Comparison of ENCODE assay signal across 12 cellular contexts in the genomic region with DNA sequence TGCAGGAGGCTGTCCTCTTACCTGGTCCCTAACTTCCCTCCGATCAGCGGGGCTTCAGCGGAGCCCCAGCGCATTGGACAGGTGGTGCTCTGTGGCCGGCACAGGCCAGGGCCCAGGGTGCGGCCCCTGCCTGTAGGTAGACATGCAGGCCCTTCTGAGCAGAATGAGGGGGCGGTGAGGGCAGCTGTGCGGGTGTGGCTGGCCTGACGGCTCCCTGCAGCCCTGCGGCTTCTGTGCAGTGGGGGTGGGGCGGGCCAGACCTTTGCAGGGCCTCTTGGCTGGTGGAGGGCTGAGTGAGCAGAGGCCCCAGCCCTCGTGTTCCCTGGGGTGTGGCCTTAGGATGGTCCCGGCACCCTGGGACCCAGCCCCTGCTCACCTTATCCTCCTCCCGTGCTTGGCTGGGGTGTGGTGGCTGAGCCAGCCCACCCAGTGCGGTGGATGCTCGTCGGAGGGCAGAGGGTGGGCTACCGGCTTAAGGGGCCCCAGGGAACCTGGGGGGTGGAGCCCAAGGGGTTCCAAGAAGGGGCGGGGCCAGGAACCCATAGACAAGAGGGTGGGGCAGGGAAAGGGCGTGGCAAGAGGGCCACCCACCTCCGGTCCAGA. TPM values are rescaled to one million over a fixed set of nuclear protein-coding genes. Genes with fewer than 3 reads are reported as not detected.
DNase-seq lines count a peak whose midpoint lies in the region; ATAC-seq, FAIRE-seq and TF ChIP-seq lines count a peak whose summit lies in the region.
"Had no signal": no experiment of that assay in that cellular context is flagged by ENCODE, and none has a peak within 500 bp of the region (broad histone marks: within the 10 kb centered on the region; RNA-seq: fewer than 3 reads in every experiment).

No MANE protein-coding gene starts in this region.

- peaks cover 9% of the 10 kb centered on the region for H3K36me3 Mint-ChIP-seq in progenitor cell of endocrine pancreas (ENCODE audit: insufficient read depth)
- no peaks in the 10 kb centered on the region for H3K36me3 Mint-ChIP-seq in activated CD4-positive, alpha-beta memory T cell treated with anti-CD3 and anti-CD28 coated beads, Interleukin-2, amount 10 ng/mL, durations not matched to agents 7 days and 5 days (ENCODE audit: low read depth)
- H3K36me3 Mint-ChIP-seq: activated naive CD4-positive, alpha-beta T cell treated with anti-CD3 and anti-CD28 coated beads, Interleukin-2, amount 10 ng/mL, durations not matched to agents 7 days and 5 days had no signal

- H3K4me2 ChIP-seq in endothelial cell of umbilical vein (ENCODE audit: insufficient read depth, low read length), result no peak overlapping the region

- H3K27ac Mint-ChIP-seq in progenitor cell of endocrine pancreas, result peak overlapping the region; percentile 92
- H3K27ac Mint-ChIP-seq in activated CD4-positive, alpha-beta memory T cell treated with anti-CD3 and anti-CD28 coated beads, Interleukin-2, amount 10 ng/mL, durations not matched to agents 7 days and 5 days, result no peak overlapping the region
- H3K27ac Mint-ChIP-seq: activated naive CD4-positive, alpha-beta T cell treated with anti-CD3 and anti-CD28 coated beads, Interleukin-2, amount 10 ng/mL, durations not matched to agents 7 days and 5 days; stimulated activated naive B cell treated with anti-CD40 and anti-IgM and Interleukin-4, amounts not matched to agents 10 μg/mL and 1 μg/mL and 100 μg/mL, for 72 hours had no signal

- DNase-seq in NCI-H69 (lab: John Stamatoyannopoulos, UW), result peak; percentile 79
- DNase-seq in endothelial cell of umbilical vein (ENCODE audit: low read depth, low spot score), result no peak
- no peak for DNase-seq in progenitor cell of endocrine pancreas (ENCODE audit: low spot score, unreplicated experiment)
- no peak for DNase-seq in COR-L47 (lab: John Stamatoyannopoulos, UW)
- no peak for DNase-seq in activated CD4-positive, alpha-beta memory T cell treated with anti-CD3 and anti-CD28 coated beads, Interleukin-2, amount 10 ng/mL, durations not matched to agents 7 days and 5 days
- DNase-seq in NCI-H524 treated with DMSO at 0.1 percent for 48 hours (lab: John Stamatoyannopoulos, UW), result no peak
- DNase-seq: activated naive CD4-positive, alpha-beta T cell treated with anti-CD3 and anti-CD28 coated beads, Interleukin-2, amount 10 ng/mL, durations not matched to agents 7 days and 5 days; NCI-H1417; psoas muscle; stimulated activated naive B cell treated with anti-CD40 and anti-IgM and Interleukin-4, amounts not matched to agents 10 μg/mL and 1 μg/mL and 100 μg/mL, for 72 hours had no signal

- H3K79me2 ChIP-seq in endothelial cell of umbilical vein (ENCODE audit: control insufficient read depth, insufficient read depth, low read length), result peaks cover 84% of the 10 kb centered on the region

- peaks cover 29% of the 10 kb centered on the region for H3K4me1 ChIP-seq in endothelial cell of umbilical vein (ENCODE audit: control insufficient read depth, extremely low read depth, insufficient read depth, low read length)
- H3K4me1 ChIP-seq: psoas muscle had no signal

- intact Hi-C loops in endothelial cell of umbilical vein (cut with micrococcal nuclease), result no loop called here

- TF ChIP-seq CTCF in endothelial cell of umbilical vein (IDR thresholded peaks at IDR 0.05; ENCODE audit: extremely low read depth in 1 of 2, insufficient read depth in 1 of 2, low read depth in 1 of 2, low read length in 2 of 2) (no peak), progenitor cell of endocrine pancreas (IDR thresholded peaks at IDR 0.05; ENCODE audit: unreplicated experiment) (no peak)

- H3K9me3 Mint-ChIP-seq in progenitor cell of endocrine pancreas (ENCODE audit: low read depth), result no peaks in the 10 kb centered on the region
- H3K9me3 Mint-ChIP-seq in activated CD4-positive, alpha-beta memory T cell treated with anti-CD3 and anti-CD28 coated beads, Interleukin-2, amount 10 ng/mL, durations not matched to agents 7 days and 5 days, result no peaks in the 10 kb centered on the region
- H3K9me3 Mint-ChIP-seq: activated naive CD4-positive, alpha-beta T cell treated with anti-CD3 and anti-CD28 coated beads, Interleukin-2, amount 10 ng/mL, durations not matched to agents 7 days and 5 days; stimulated activated naive B cell treated with anti-CD40 and anti-IgM and Interleukin-4, amounts not matched to agents 10 μg/mL and 1 μg/mL and 100 μg/mL, for 72 hours had no signal

- H2AFZ ChIP-seq in endothelial cell of umbilical vein (ENCODE audit: low read depth, low read length), result no peak overlapping the region

- H3K9ac ChIP-seq in endothelial cell of umbilical vein (replicated peaks; ENCODE audit: extremely low read depth, insufficient read depth, low read length), result no peak overlapping the region

- H3K9me3 ChIP-seq in endothelial cell of umbilical vein (replicated peaks; ENCODE audit: control insufficient read depth, insufficient read depth, low read length), result no peaks in the 10 kb centered on the region
- H3K9me3 ChIP-seq: psoas muscle had no signal

- H3K27me3 ChIP-seq in endothelial cell of umbilical vein (ENCODE audit: control insufficient read depth in 2 of 2, insufficient read depth in 2 of 2, low read length in 2 of 2), result no peaks in the 10 kb centered on the region

- POLR2A ChIA-PET in endothelial cell of umbilical vein (lab: Charles Lee), result no interaction called here
- POLR2A ChIA-PET in activated CD4-positive, alpha-beta memory T cell treated with anti-CD3 and anti-CD28 coated beads, Interleukin-2, amount 10 ng/mL, durations not matched to agents 7 days and 5 days (lab: Charles Lee), result interaction anchor here (0.6 kb wide), 1 partner anchor 59 kb away, joined by 3 read pairs; no protein-coding TSS in a partner anchor

- dilution Hi-C loops in endothelial cell of umbilical vein (cut with MboI; ENCODE audit: extremely low pct_ligation_motif_present, low sequenced_read_pairs), result no loop called here

- H3K4me3 Mint-ChIP-seq in progenitor cell of endocrine pancreas (ENCODE audit: low read depth), result no peak overlapping the region
- H3K4me3 Mint-ChIP-seq in activated CD4-positive, alpha-beta memory T cell treated with anti-CD3 and anti-CD28 coated beads, Interleukin-2, amount 10 ng/mL, durations not matched to agents 7 days and 5 days, result no peak overlapping the region
- H3K4me3 Mint-ChIP-seq: activated naive CD4-positive, alpha-beta T cell treated with anti-CD3 and anti-CD28 coated beads, Interleukin-2, amount 10 ng/mL, durations not matched to agents 7 days and 5 days; stimulated activated naive B cell treated with anti-CD40 and anti-IgM and Interleukin-4, amounts not matched to agents 10 μg/mL and 1 μg/mL and 100 μg/mL, for 72 hours had no signal

- no peak for TF ChIP-seq POLR2A in endothelial cell of umbilical vein (IDR thresholded peaks at IDR 0.05; ENCODE audit: low read depth, low read length)

- CTCF ChIA-PET in endothelial cell of umbilical vein (lab: Charles Lee), result no interaction called here
- CTCF ChIA-PET in activated CD4-positive, alpha-beta memory T cell treated with anti-CD3 and anti-CD28 coated beads, Interleukin-2, amount 10 ng/mL, durations not matched to agents 7 days and 5 days (lab: Charles Lee), result no interaction called here

- no peak overlapping the region for H3K4me3 ChIP-seq in endothelial cell of umbilical vein (replicated peaks in 1 of 3; ENCODE audit: insufficient read depth in 1 of 3, low read depth in 1 of 3, low read length in 3 of 3)
- H3K4me3 ChIP-seq: psoas muscle had no signal

- H3K36me3 ChIP-seq in endothelial cell of umbilical vein (ENCODE audit: control insufficient read depth in 2 of 2, extremely low read depth in 1 of 2, insufficient read depth in 2 of 2, low read length in 2 of 2), result peaks cover 8 to 13% of the 10 kb centered on the region in 2 experiments

- peak; percentile 54 for FAIRE-seq in endothelial cell of umbilical vein (lab: Jason Lieb, UNC)

- ATAC-seq in GM18867 (IDR thresholded peaks at IDR 0.05; ENCODE audit: unreplicated experiment) (peak; percentile 30), GM21526 (IDR thresholded peaks at IDR 0.05; ENCODE audit: low FRiP score, unreplicated experiment) (no peak)
- ATAC-seq: psoas muscle; stimulated activated naive B cell treated with anti-CD40 and anti-IgM and Interleukin-4, amounts not matched to agents 10 μg/mL and 1 μg/mL and 100 μg/mL, for 72 hours had no signal

- no peaks in the 10 kb centered on the region for H3K9me1 ChIP-seq in endothelial cell of umbilical vein (replicated peaks; ENCODE audit: control insufficient read depth, extremely low read depth, insufficient read depth, low read length)

- H3K27ac ChIP-seq in endothelial cell of umbilical vein (ENCODE audit: insufficient read depth, low read depth, low read length), result no peak overlapping the region
- H3K27ac ChIP-seq: psoas muscle had no signal

- H3K4me1 Mint-ChIP-seq in progenitor cell of endocrine pancreas (ENCODE audit: low read depth), result peaks cover 24% of the 10 kb centered on the region
- peaks cover 27% of the 10 kb centered on the region for H3K4me1 Mint-ChIP-seq in activated CD4-positive, alpha-beta memory T cell treated with anti-CD3 and anti-CD28 coated beads, Interleukin-2, amount 10 ng/mL, durations not matched to agents 7 days and 5 days

- no TSS peak for BruUV-seq in endothelial cell of umbilical vein (replicated peaks; lab: Mats Ljungman, UMichigan)

- no peaks in the 10 kb centered on the region for H3K27me3 Mint-ChIP-seq in progenitor cell of endocrine pancreas
- H3K27me3 Mint-ChIP-seq in activated CD4-positive, alpha-beta memory T cell treated with anti-CD3 and anti-CD28 coated beads, Interleukin-2, amount 10 ng/mL, durations not matched to agents 7 days and 5 days, result peaks cover 20% of the 10 kb centered on the region

- H4K20me1 ChIP-seq in endothelial cell of umbilical vein (replicated peaks; ENCODE audit: control insufficient read depth, extremely low read depth, insufficient read depth, low read length), result no peaks in the 10 kb centered on the region

TF ChIP-seq in endothelial cell of umbilical vein, 7 proteins besides CTCF, POLR2A, EP300 and RAD21 (continues in another document):
- no peak for TF ChIP-seq FOS (IDR thresholded peaks at IDR 0.05; ENCODE audit: borderline replicate concordance, insufficient read depth, low read length)
- TF ChIP-seq EZH2 (IDR thresholded peaks at IDR 0.05; ENCODE audit: borderline replicate concordance, low read depth, low read length, severe bottlenecking), result no peak
- no peak for TF ChIP-seq GATA2 (IDR thresholded peaks at IDR 0.05; ENCODE audit: insufficient read depth, insufficient read length, low read depth, low read length)

RNA-seq across cellular contexts. Expression of a gene that starts 6.3 kb away (rescaled TPM):
- total RNA-seq in endothelial cell of umbilical vein, result 456 and 487 TPM in 2 replicates
- polyA plus RNA-seq in endothelial cell of umbilical vein, result 339 and 407 TPM in 2 replicates
- polyA plus RNA-seq in endothelial cell of umbilical vein (2011; cell fraction: cytosol; rRNA removed), result 155 and 249 TPM in 2 replicates
- 105 and 109 TPM in 2 replicates for polyA plus RNA-seq in endothelial cell of umbilical vein (2011; cell fraction: nucleus; rRNA removed)
- 157 and 195 TPM in 2 replicates for polyA plus RNA-seq in endothelial cell of umbilical vein (2012)
- polyA minus RNA-seq in endothelial cell of umbilical vein, result 156 and 210 TPM in 2 replicates
- 151 TPM for polyA minus RNA-seq in endothelial cell of umbilical vein (2011; cell fraction: cytosol; rRNA and poly(A)+ RNA removed)
- 48.7 and 105 TPM in 2 replicates for polyA minus RNA-seq in endothelial cell of umbilical vein (2011; cell fraction: nucleus; rRNA and poly(A)+ RNA removed)
- total RNA-seq in progenitor cell of endocrine pancreas, result 212 and 216 TPM in 2 replicates
- total RNA-seq in activated CD4-positive, alpha-beta memory T cell treated with anti-CD3 and anti-CD28 coated beads, Interleukin-2, amount 10 ng/mL, durations not matched to agents 7 days and 5 days, result 10 to 100 TPM in 1 of 2 experiments, 1 to 10 TPM in 1; 9.7 to 11.1 TPM

Comparison
In these comparisons a context has a peak if more than half of its experiments do, and no peak if none do; other contexts are left out.
1. RNA of a gene that starts 6.3 kb away (total RNA-seq): 456 to 487 TPM in endothelial cell of umbilical vein and 212 to 216 TPM in progenitor cell of endocrine pancreas; 9.7 to 11.1 TPM in activated CD4-positive, alpha-beta memory T cell treated with anti-CD3 and anti-CD28 coated beads, Interleukin-2, amount 10 ng/mL, durations not matched to agents 7 days and 5 days; every median in the first group is over 10 times any median in the second.